18 cellular contexts compared by ENCODE assay signal in the genomic region with DNA sequence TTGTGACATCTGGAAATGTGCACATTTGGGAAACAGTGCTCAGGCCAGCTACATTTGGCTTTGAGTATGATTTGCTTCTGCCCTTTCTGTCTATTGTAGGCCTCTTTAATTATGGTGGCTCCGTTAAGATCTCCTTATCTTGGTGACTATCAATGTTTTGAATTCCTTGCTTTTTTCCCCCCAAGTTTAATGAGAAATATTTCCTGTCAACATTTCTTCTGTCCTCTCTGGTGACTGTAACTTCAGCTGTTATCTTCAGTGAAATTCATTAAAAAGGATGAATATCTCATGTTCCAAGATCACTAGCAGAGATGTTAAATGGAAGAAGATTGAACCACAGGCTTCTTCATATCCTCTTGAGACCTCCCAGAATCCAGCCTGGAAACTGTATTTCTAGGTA. TPM values are rescaled to one million over a fixed set of nuclear protein-coding genes. Genes with fewer than 3 reads are reported as not detected.
DNase-seq lines count a peak whose midpoint lies in the region; ATAC-seq and TF ChIP-seq lines count a peak whose summit lies in the region.
"Had no signal": no experiment of that assay in that cellular context is flagged by ENCODE, and none has a peak within 500 bp of the region (broad histone marks: within the 10 kb centered on the region; RNA-seq: fewer than 3 reads in every experiment).

No MANE protein-coding gene starts in this region.

- no peak overlapping the region for H3K4me3 Mint-ChIP-seq in WTC11
- H3K4me3 Mint-ChIP-seq: CD4-positive, alpha-beta memory T cell had no signal

- no peak overlapping the region for H3K27ac Mint-ChIP-seq in WTC11
- H3K27ac Mint-ChIP-seq: CD4-positive, alpha-beta memory T cell had no signal

- peak; percentile 12 for ATAC-seq in body of pancreas
- ATAC-seq in HG02884 (IDR thresholded peaks at IDR 0.05; ENCODE audit: unreplicated experiment), result no peak
- ATAC-seq in WTC11, result no peak
- ATAC-seq: A549 had no signal

- CTCF ChIA-PET in WTC11 (lab: Charles Lee), result no interaction called here

- H3K4me3 ChIP-seq in SK-N-MC (no peak overlapping the region), body of pancreas (no peak overlapping the region)
- H3K4me3 ChIP-seq: A549, GM23248, HAP-1 had no signal

- WGBS in body of pancreas, 2 donors, result 65 to 70% methylated on average over 1 of the region's 1 CpG

- peak overlapping the region; percentile 32; the same call in 1 of the 2 replicates for H3K27ac ChIP-seq in SK-N-MC
- no peak overlapping the region for H3K27ac ChIP-seq in body of pancreas
- H3K27ac ChIP-seq: 22Rv1, C4-2B, GM23248, HL-60 had no signal

- no peaks in the 10 kb centered on the region for H3K36me3 ChIP-seq in SK-N-MC (ENCODE audit: insufficient read depth, low read length)
- H3K36me3 ChIP-seq in body of pancreas (replicated peaks in 1 of 2; ENCODE audit: insufficient read depth in 1 of 2, low read depth in 2 of 2), result no peaks in the 10 kb centered on the region
- H3K36me3 ChIP-seq: HAP-1 had no signal

- no peak overlapping the region for H3K9ac ChIP-seq in SK-N-MC (ENCODE audit: insufficient read length)
- H3K9ac ChIP-seq: GM23248 had no signal

- TF ChIP-seq CTCF in body of pancreas (IDR thresholded peaks at IDR 0.05), result no peak
- no peak for TF ChIP-seq CTCF in WTC11 (IDR thresholded peaks at IDR 0.05)

- no peaks in the 10 kb centered on the region for H3K4me1 Mint-ChIP-seq in WTC11
- H3K4me1 Mint-ChIP-seq: CD4-positive, alpha-beta memory T cell had no signal

- POLR2A ChIA-PET in WTC11 (lab: Charles Lee), result no interaction called here

- H3K9me3 ChIP-seq in SK-N-MC (ENCODE audit: low read depth, low read length), result no peaks in the 10 kb centered on the region
- H3K9me3 ChIP-seq in body of pancreas, result no peaks in the 10 kb centered on the region
- H3K9me3 ChIP-seq: A549, HAP-1 had no signal

- H3K36me3 Mint-ChIP-seq in WTC11, result peaks cover 9% of the 10 kb centered on the region
- H3K36me3 Mint-ChIP-seq: CD4-positive, alpha-beta memory T cell had no signal

- H3K27me3 ChIP-seq in body of pancreas, result no peaks in the 10 kb centered on the region

- H3K4me1 ChIP-seq in body of pancreas, result peaks cover 6% of the 10 kb centered on the region
- H3K4me1 ChIP-seq: A549, HAP-1 had no signal

- H3K27me3 Mint-ChIP-seq in WTC11 (ENCODE audit: low read depth), result no peaks in the 10 kb centered on the region; the same call in none of the 2 replicates

- intact Hi-C loops in body of pancreas (cut with DNase I), result no loop called here

- DNase-seq in EH (ENCODE audit: low read depth) (peak; percentile 86), SK-N-MC (ENCODE audit: low read depth, low spot score) (no peak), body of pancreas (no peak), left kidney (ENCODE audit: low read depth, low spot score) (peak; percentile 46), WTC11 (ENCODE audit: low spot score) (no peak), NCI-H2029 (lab: John Stamatoyannopoulos, UW) (no peak), epidermal melanocyte (ENCODE audit: insufficient read length, low spot score) (no peak)
- DNase-seq: AML-193; Calu3; CD4-positive, alpha-beta memory T cell; DND-41; GM23248 had no signal

- H3K9me3 Mint-ChIP-seq in WTC11, result peaks cover 20% of the 10 kb centered on the region

- TF ChIP-seq POLR2A in body of pancreas (IDR thresholded peaks at IDR 0.05), result no peak

TF ChIP-seq in WTC11, 78 proteins besides CTCF, POLR2A, EP300 and RAD21:
- no peak for TF ChIP-seq CREM (CRISPR knock-in tag; IDR thresholded peaks at IDR 0.05)

RNA-seq across cellular contexts. Expression of gene PRSS23, which starts 26.5 kb away (rescaled TPM):
- total RNA-seq in body of pancreas (10 to 100 TPM in 1 of 2 donors, 1 to 10 TPM in 1; 4.0 to 20.0 TPM), WTC11 (2021) (3.4 to 4.2 TPM (median 3.5 TPM) in 3 replicates)
- total RNA-seq: CD4-positive, alpha-beta memory T cell had no signal

Comparison
In these comparisons a context has a peak if more than half of its experiments do, and no peak if none do; other contexts are left out.
1. DNase-seq: peak in EH (single experiment) and left kidney (single experiment); none in SK-N-MC (single experiment), body of pancreas (0 of 4), WTC11 (single experiment), NCI-H2029 (single experiment) and epidermal melanocyte (single experiment).